ENCODE assay signal across 1 cellular context in genomic region chr5:131005963-131006684, GRCh38.
TF ChIP-seq lines count a peak whose summit lies in the region.

No MANE protein-coding gene starts in this region.

TF ChIP-seq in K562, 482 proteins besides CTCF, POLR2A, EP300 and RAD21:
- TF ChIP-seq HBP1 (CRISPR knock-in tag; IDR thresholded peaks at IDR 0.05) (no peak), HOMEZ (CRISPR knock-in tag; IDR thresholded peaks at IDR 0.05) (no peak), ZNF696 (CRISPR knock-in tag; conservative IDR thresholded peaks at IDR 0.05) (no peak), CEBPZ (IDR thresholded peaks at IDR 0.05; ENCODE audit: borderline replicate concordance, low read depth, low read length) (no peak), HNRNPUL1 (IDR thresholded peaks at IDR 0.05; ENCODE audit: low read length) (no peak), ZNF583 (CRISPR knock-in tag; IDR thresholded peaks at IDR 0.05) (no peak), FOXK2 (conservative IDR thresholded peaks at IDR 0.05 in 1 of 2, IDR thresholded peaks at IDR 0.05 in 1 of 2; ENCODE audit: low read depth in 2 of 2) (no peak), ZBTB12 (CRISPR knock-in tag; IDR thresholded peaks at IDR 0.05) (no peak), ZC3H4 (CRISPR knock-in tag; IDR thresholded peaks at IDR 0.05; ENCODE audit: borderline replicate concordance) (no peak), CREB3L1 (IDR thresholded peaks at IDR 0.05; ENCODE audit: borderline replicate concordance, low read depth) (no peak), EP400 (IDR thresholded peaks at IDR 0.05) (no peak), ARNT (IDR thresholded peaks at IDR 0.05) (no peak)
